9 cellular contexts compared by ENCODE assay signal in the genomic region with DNA sequence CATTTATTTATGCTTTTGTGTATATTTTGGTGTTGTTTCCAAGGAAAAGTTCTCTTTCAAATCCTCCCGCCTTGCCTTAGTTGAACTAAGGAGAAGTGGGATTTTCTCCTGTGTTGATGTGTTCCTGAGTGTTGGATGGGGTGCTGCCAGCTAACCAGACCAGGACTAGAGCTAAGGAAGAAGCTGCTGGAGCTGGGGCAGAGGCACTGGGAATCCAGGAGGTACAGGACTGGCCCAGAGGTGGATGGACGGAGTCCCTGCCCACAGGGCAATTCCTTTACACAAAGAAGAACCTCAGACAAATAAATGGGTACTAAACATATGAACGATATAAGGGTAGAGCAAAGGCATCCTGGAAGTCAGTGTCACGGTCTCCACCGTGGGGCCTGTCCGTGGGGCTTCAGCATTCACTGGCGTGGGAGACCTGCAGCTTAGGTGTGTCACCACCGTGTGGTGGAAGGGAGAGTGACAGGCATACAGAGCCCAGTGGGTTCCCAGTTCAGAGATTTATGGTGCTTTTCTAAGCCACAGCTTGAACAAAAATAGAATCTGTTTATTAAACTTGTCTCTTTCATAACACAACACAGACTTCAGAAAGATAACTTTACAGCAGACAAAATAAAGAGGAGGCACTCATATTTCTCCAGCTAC.
DNase-seq lines count a peak whose midpoint lies in the region; TF ChIP-seq lines count a peak whose summit lies in the region.
"Had no signal": no experiment of that assay in that cellular context is flagged by ENCODE, and none has a peak within 500 bp of the region (broad histone marks: within the 10 kb centered on the region; RNA-seq: fewer than 3 reads in every experiment).

No MANE protein-coding gene starts in this region.

- H3K4me1 ChIP-seq in BE2C (no peaks in the 10 kb centered on the region), endocrine pancreas (ENCODE audit: control insufficient read depth, insufficient read depth, low read length) (no peaks in the 10 kb centered on the region), mucosa of rectum (ENCODE audit: control insufficient read depth in 2 of 2, insufficient read depth in 2 of 2, low read length in 2 of 2) (peaks cover 0 to 3% of the 10 kb centered on the region in 2 donors), tibial nerve (peaks cover 0 to 13% (median 3%) of the 10 kb centered on the region in 4 donors)
- H3K4me1 ChIP-seq: HAP-1 had no signal

- no peaks in the 10 kb centered on the region for H3K9me3 ChIP-seq in BE2C
- H3K9me3 ChIP-seq in endocrine pancreas (ENCODE audit: control insufficient read depth, low read length) = no peaks in the 10 kb centered on the region
- H3K9me3 ChIP-seq in mucosa of rectum (ENCODE audit: control insufficient read depth in 2 of 2, low read length in 2 of 2) = no peaks in the 10 kb centered on the region
- H3K9me3 ChIP-seq in tibial nerve = no peaks in the 10 kb centered on the region
- H3K9me3 ChIP-seq: HAP-1 had no signal

- H3K27ac ChIP-seq in mucosa of rectum (ENCODE audit: low read depth in 2 of 2, low read length in 2 of 2) (peak overlapping the region; percentile 56 to 58), tibial nerve (peak overlapping the region in 3 of 4 donors; percentile 6 to 62 (median 12))

- H3K27me3 Mint-ChIP-seq in HFFc6 (ENCODE audit: insufficient read depth) = 0 out of 2 replicates have a peak, but pooled peaks cover 2% of the 10 kb centered on the region

- no peak overlapping the region for H3K4me3 ChIP-seq in BE2C (ENCODE audit: low read depth, low read length)
- no peak overlapping the region for H3K4me3 ChIP-seq in endocrine pancreas (ENCODE audit: control insufficient read depth, insufficient read depth, low read length)
- no peak overlapping the region for H3K4me3 ChIP-seq in mucosa of rectum (ENCODE audit: low read length in 2 of 2)
- no peak overlapping the region for H3K4me3 ChIP-seq in tibial nerve
- H3K4me3 ChIP-seq: HAP-1 had no signal

- TF ChIP-seq CTCF in BE2C (IDR thresholded peaks at IDR 0.05; ENCODE audit: low read depth, low read length) (peak; percentile 15; the same call in 1 of the 2 replicates), HFFc6 (IDR thresholded peaks at IDR 0.05) (peak; percentile 71), tibial nerve (IDR thresholded peaks at IDR 0.05) (peak; percentile 42 to 73 (median 60))

- 40% methylated on average over 8 of the region's 8 CpGs for WGBS in tibial nerve, 2 donors

- peaks cover 8% of the 10 kb centered on the region; the same call in 1 of the 2 replicates for H3K9me3 Mint-ChIP-seq in HFFc6

- peak overlapping the region; percentile 12 for H3K9ac ChIP-seq in endocrine pancreas (ENCODE audit: control insufficient read depth, insufficient read depth, low read length)
- H3K9ac ChIP-seq in mucosa of rectum (ENCODE audit: low read depth in 1 of 2, low read length in 2 of 2) = peak overlapping the region; percentile 2 to 8

- TF ChIP-seq POLR2A in tibial nerve (IDR thresholded peaks at IDR 0.05) = no peak

- no peak overlapping the region for H3K4me3 Mint-ChIP-seq in HFFc6

- TF ChIP-seq EP300 in tibial nerve (IDR thresholded peaks at IDR 0.05) = no peak

- H3K36me3 ChIP-seq in BE2C = no peaks in the 10 kb centered on the region
- H3K36me3 ChIP-seq in endocrine pancreas (ENCODE audit: control insufficient read depth, insufficient read depth, low read length) = no peaks in the 10 kb centered on the region
- H3K36me3 ChIP-seq in mucosa of rectum (ENCODE audit: control insufficient read depth in 2 of 2, insufficient read depth in 2 of 2, low read length in 2 of 2) = no peaks in the 10 kb centered on the region
- H3K36me3 ChIP-seq in tibial nerve = no peaks in the 10 kb centered on the region
- H3K36me3 ChIP-seq: HAP-1 had no signal

- DNase-seq in BE2C = peak; percentile 4
- no peak for DNase-seq in HFFc6
- peak; percentile 11 for DNase-seq in activated CD4-positive, alpha-beta T cell treated with anti-CD3 and anti-CD28 coated beads for 1 hour
- DNase-seq in tibial nerve (ENCODE audit: low spot score in 2 of 2) = peak; percentile 32 to 38
- no peak for DNase-seq in NCI-H524 treated with DMSO at 0.1 percent for 48 hours (lab: John Stamatoyannopoulos, UW)
- DNase-seq in central memory CD4-positive, alpha-beta T cell = no peak

- peaks cover 4% of the 10 kb centered on the region for H3K36me3 Mint-ChIP-seq in HFFc6 (ENCODE audit: low read depth)

- no peaks in the 10 kb centered on the region for H3K4me1 Mint-ChIP-seq in HFFc6 (ENCODE audit: low read depth)

- H3K27ac Mint-ChIP-seq in HFFc6 = no peak overlapping the region

- no peaks in the 10 kb centered on the region for H3K27me3 ChIP-seq in BE2C
- no peaks in the 10 kb centered on the region for H3K27me3 ChIP-seq in endocrine pancreas (ENCODE audit: control insufficient read depth, insufficient read depth, low read length)
- no peaks in the 10 kb centered on the region for H3K27me3 ChIP-seq in mucosa of rectum (ENCODE audit: control insufficient read depth in 2 of 2, insufficient read depth in 2 of 2, low read length in 2 of 2)
- no peaks in the 10 kb centered on the region for H3K27me3 ChIP-seq in tibial nerve

Comparison
In these comparisons a context has a peak if more than half of its experiments do, and no peak if none do; other contexts are left out.
1. DNase-seq: peak in BE2C (single experiment), activated CD4-positive, alpha-beta T cell treated with anti-CD3 and anti-CD28 coated beads for 1 hour (single experiment) and tibial nerve (2 of 2); none in HFFc6 (single experiment), NCI-H524 treated with DMSO at 0.1 percent for 48 hours (single experiment) and central memory CD4-positive, alpha-beta T cell (single experiment).
2. CTCF ChIP-seq: peak in every context shown above with its lines; median percentile 71 in HFFc6; 60 in tibial nerve; 15 in BE2C.